Comparison of ENCODE assay signal across 28 cellular contexts in genomic region chr16:50797456-50797855, GRCh38. TPM values are rescaled to one million over a fixed set of nuclear protein-coding genes. Genes with fewer than 3 reads are reported as not detected.
DNase-seq lines count a peak whose midpoint lies in the region; ATAC-seq, FAIRE-seq and TF ChIP-seq lines count a peak whose summit lies in the region.
"Had no signal": no experiment of that assay in that cellular context is flagged by ENCODE, and none has a peak within 500 bp of the region (broad histone marks: within the 10 kb centered on the region; RNA-seq: fewer than 3 reads in every experiment).

No MANE protein-coding gene starts in this region.

- H3K9ac ChIP-seq in mesendoderm (ENCODE audit: low read length), result no peak overlapping the region
- H3K9ac ChIP-seq: BLaER1 had no signal

- no peak overlapping the region for H2AK5ac ChIP-seq in mesendoderm (ENCODE audit: low read length)

- H3K18ac ChIP-seq in mesendoderm (ENCODE audit: low read length), result no peak overlapping the region

- H2BK120ac ChIP-seq in mesendoderm (ENCODE audit: low read depth, low read length), result no peak overlapping the region

- H2BK15ac ChIP-seq in mesendoderm (replicated peaks; ENCODE audit: low read depth), result no peak overlapping the region

- no peak overlapping the region for H3K27ac ChIP-seq in CD4-positive, CD25-positive, alpha-beta regulatory T cell (ENCODE audit: insufficient read depth, low read length, poor library complexity, severe bottlenecking)
- H3K27ac ChIP-seq in mesendoderm (ENCODE audit: low read depth, low read length), result no peak overlapping the region
- H3K27ac ChIP-seq: ascending aorta, BLaER1, left ventricle myocardium inferior, upper lobe of left lung had no signal

- H3K4me1 ChIP-seq in CD4-positive, CD25-positive, alpha-beta regulatory T cell (ENCODE audit: control insufficient read depth, insufficient read depth, low read length, poor library complexity, severe bottlenecking), result no peaks in the 10 kb centered on the region
- H3K4me1 ChIP-seq in mesendoderm (ENCODE audit: control insufficient read depth, low read depth, low read length), result peaks cover 1% of the 10 kb centered on the region
- H3K4me1 ChIP-seq: ascending aorta, left ventricle myocardium inferior, upper lobe of left lung had no signal

- no peak overlapping the region for H3K4ac ChIP-seq in mesendoderm (ENCODE audit: low read depth, low read length)

- H3K4me1 Mint-ChIP-seq in CD4-positive, CD25-positive, alpha-beta regulatory T cell, result peaks cover 5 to 27% (median 17%) of the 10 kb centered on the region in 4 donors
- peaks cover 4% of the 10 kb centered on the region for H3K4me1 Mint-ChIP-seq in activated T-helper 2 cell treated with anti-CD3 and anti-CD28 coated beads, Interferon-gamma antibody, Interleukin-2, Interleukin-4, amounts not matched to agents 10 μg/mL and 5 μg/mL and 100 μg/mL, durations not matched to agents 14 hours and 24 hours and 36 hours (ENCODE audit: low read depth)
- no peaks in the 10 kb centered on the region for H3K4me1 Mint-ChIP-seq in memory B cell
- H3K4me1 Mint-ChIP-seq in activated CD8-positive, alpha-beta T cell treated with anti-CD3 and anti-CD28 coated beads, Interleukin-2, amount 10 ng/mL, durations not matched to agents 7 days and 5 days (ENCODE audit: low read depth), result no peaks in the 10 kb centered on the region

- H3K4me2 ChIP-seq in mesendoderm (ENCODE audit: low read length), result no peak overlapping the region
- H3K4me2 ChIP-seq: BLaER1 had no signal

- DNase-seq in CD4-positive, CD25-positive, alpha-beta regulatory T cell, result no peak
- no peak for DNase-seq in GM12891 (ENCODE audit: insufficient read length, low spot score)
- no peak for DNase-seq in activated T-helper 2 cell treated with anti-CD3 and anti-CD28 coated beads, Interferon-gamma antibody, Interleukin-2, Interleukin-4, amounts not matched to agents 10 μg/mL and 5 μg/mL and 100 μg/mL, durations not matched to agents 14 hours and 24 hours and 36 hours (ENCODE audit: low spot score)
- no peak for DNase-seq in memory B cell (ENCODE audit: low spot score in 2 of 2)
- DNase-seq in mesendoderm, result no peak
- DNase-seq in mucosa of gallbladder (ENCODE audit: low spot score), result no peak
- no peak for DNase-seq in activated CD8-positive, alpha-beta T cell treated with anti-CD3 and anti-CD28 coated beads, Interleukin-2, amount 10 ng/mL, durations not matched to agents 7 days and 5 days
- DNase-seq: activated CD4-positive, alpha-beta memory T cell treated with anti-CD3 and anti-CD28 coated beads for 36 hours; activated CD8-positive, alpha-beta memory T cell treated with anti-CD3 and anti-CD28 coated beads, Interleukin-2, amount 50 U/mL, for 4 hours; caudate nucleus; effector memory CD8-positive, alpha-beta T cell; GF-D8; left ventricle myocardium inferior; NCI-H1092 treated with DMSO at 0.1 percent for 48 hours; NCI-H187; NCI-H2171; NCI-H82; nucleus accumbens; RPMI8226; stimulated activated naive CD4-positive, alpha-beta T cell; upper lobe of left lung had no signal

- no CpG with 5 or more reads among the region's 2 CpGs for WGBS in mesendoderm (ENCODE audit: extremely low coverage, insufficient coverage, low lambda C conversion rate)

- intact Hi-C loops in activated T-helper 2 cell treated with anti-CD3 and anti-CD28 coated beads, Interferon-gamma antibody, Interleukin-2, Interleukin-4, amounts not matched to agents 10 μg/mL and 5 μg/mL and 100 μg/mL, durations not matched to agents 14 hours and 24 hours and 36 hours (cut with micrococcal nuclease), result no loop called here

- no peak for ATAC-seq in CD4-positive, CD25-positive, alpha-beta regulatory T cell (ENCODE audit: low read depth in 2 of 2)
- no peak for ATAC-seq in memory B cell (ENCODE audit: low read depth)
- ATAC-seq in activated CD8-positive, alpha-beta T cell treated with anti-CD3 and anti-CD28 coated beads, Interleukin-2, amount 10 ng/mL, durations not matched to agents 7 days and 5 days, result no peak
- no peak for ATAC-seq in HG02884 (IDR thresholded peaks at IDR 0.05; ENCODE audit: unreplicated experiment)
- ATAC-seq: activated CD4-positive, CD25-positive, alpha-beta regulatory T cell treated with anti-CD3 and anti-CD28 coated beads, Interleukin-2, amount 50 U/mL, for 24 hours; effector memory CD8-positive, alpha-beta T cell had no signal

- H3K4me3 Mint-ChIP-seq in CD4-positive, CD25-positive, alpha-beta regulatory T cell, result no peak overlapping the region
- H3K4me3 Mint-ChIP-seq in activated T-helper 2 cell treated with anti-CD3 and anti-CD28 coated beads, Interferon-gamma antibody, Interleukin-2, Interleukin-4, amounts not matched to agents 10 μg/mL and 5 μg/mL and 100 μg/mL, durations not matched to agents 14 hours and 24 hours and 36 hours (ENCODE audit: low read depth), result no peak overlapping the region
- H3K4me3 Mint-ChIP-seq in memory B cell, result no peak overlapping the region
- no peak overlapping the region for H3K4me3 Mint-ChIP-seq in activated CD8-positive, alpha-beta T cell treated with anti-CD3 and anti-CD28 coated beads, Interleukin-2, amount 10 ng/mL, durations not matched to agents 7 days and 5 days
- H3K4me3 Mint-ChIP-seq: activated CD4-positive, alpha-beta memory T cell treated with anti-CD3 and anti-CD28 coated beads for 36 hours; activated naive CD4-positive, alpha-beta T cell treated with anti-CD3 and anti-CD28 coated beads, Interleukin-2, amount 50 U/mL, for 24 hours; effector memory CD8-positive, alpha-beta T cell had no signal

- no peaks in the 10 kb centered on the region for H3K79me2 ChIP-seq in mesendoderm (ENCODE audit: control insufficient read depth, insufficient read depth, low read length)

- no peak overlapping the region for H3K23ac ChIP-seq in mesendoderm (ENCODE audit: low read length)

- peak overlapping the region; percentile 42 to 82 (median 76) for H3K27ac Mint-ChIP-seq in CD4-positive, CD25-positive, alpha-beta regulatory T cell
- peak overlapping the region; percentile 33 for H3K27ac Mint-ChIP-seq in activated T-helper 2 cell treated with anti-CD3 and anti-CD28 coated beads, Interferon-gamma antibody, Interleukin-2, Interleukin-4, amounts not matched to agents 10 μg/mL and 5 μg/mL and 100 μg/mL, durations not matched to agents 14 hours and 24 hours and 36 hours
- peak overlapping the region; percentile 31 for H3K27ac Mint-ChIP-seq in memory B cell
- no peak overlapping the region for H3K27ac Mint-ChIP-seq in activated CD8-positive, alpha-beta T cell treated with anti-CD3 and anti-CD28 coated beads, Interleukin-2, amount 10 ng/mL, durations not matched to agents 7 days and 5 days

- CTCF ChIA-PET in activated CD8-positive, alpha-beta T cell treated with anti-CD3 and anti-CD28 coated beads, Interleukin-2, amount 10 ng/mL, durations not matched to agents 7 days and 5 days (lab: Charles Lee), result interaction anchor here (1.2 to 6.3 kb wide), 4 partner anchors 9 to 126 kb away, joined by 3 to 85 read pairs (median 4); no protein-coding TSS in a partner anchor

- H3K9me3 ChIP-seq in CD4-positive, CD25-positive, alpha-beta regulatory T cell (ENCODE audit: control insufficient read depth in 2 of 2, low read length in 2 of 2), result no peaks in the 10 kb centered on the region
- H3K9me3 ChIP-seq: ascending aorta, BLaER1, left ventricle myocardium inferior, upper lobe of left lung had no signal

- H3K79me1 ChIP-seq in mesendoderm (ENCODE audit: low read length), result no peaks in the 10 kb centered on the region

- no peaks in the 10 kb centered on the region for H3K9me3 Mint-ChIP-seq in CD4-positive, CD25-positive, alpha-beta regulatory T cell
- no peaks in the 10 kb centered on the region for H3K9me3 Mint-ChIP-seq in activated T-helper 2 cell treated with anti-CD3 and anti-CD28 coated beads, Interferon-gamma antibody, Interleukin-2, Interleukin-4, amounts not matched to agents 10 μg/mL and 5 μg/mL and 100 μg/mL, durations not matched to agents 14 hours and 24 hours and 36 hours
- peaks cover 2% of the 10 kb centered on the region for H3K9me3 Mint-ChIP-seq in memory B cell
- no peaks in the 10 kb centered on the region for H3K9me3 Mint-ChIP-seq in activated CD8-positive, alpha-beta T cell treated with anti-CD3 and anti-CD28 coated beads, Interleukin-2, amount 10 ng/mL, durations not matched to agents 7 days and 5 days (ENCODE audit: insufficient read depth)
- H3K9me3 Mint-ChIP-seq: activated CD4-positive, alpha-beta memory T cell treated with anti-CD3 and anti-CD28 coated beads for 36 hours; activated naive CD4-positive, alpha-beta T cell treated with anti-CD3 and anti-CD28 coated beads, Interleukin-2, amount 50 U/mL, for 24 hours; effector memory CD8-positive, alpha-beta T cell had no signal

- no peak overlapping the region for H4K5ac ChIP-seq in mesendoderm (ENCODE audit: low read length)

- H3K36me3 Mint-ChIP-seq in CD4-positive, CD25-positive, alpha-beta regulatory T cell, result peaks cover 63% of the 10 kb centered on the region
- peaks cover 74% of the 10 kb centered on the region for H3K36me3 Mint-ChIP-seq in activated T-helper 2 cell treated with anti-CD3 and anti-CD28 coated beads, Interferon-gamma antibody, Interleukin-2, Interleukin-4, amounts not matched to agents 10 μg/mL and 5 μg/mL and 100 μg/mL, durations not matched to agents 14 hours and 24 hours and 36 hours (ENCODE audit: low read depth)
- H3K36me3 Mint-ChIP-seq in memory B cell, result peaks cover 45% of the 10 kb centered on the region
- H3K36me3 Mint-ChIP-seq in activated CD8-positive, alpha-beta T cell treated with anti-CD3 and anti-CD28 coated beads, Interleukin-2, amount 10 ng/mL, durations not matched to agents 7 days and 5 days (ENCODE audit: low read depth), result peaks cover 60% of the 10 kb centered on the region

- no peak for TF ChIP-seq POLR2A in GM12891 (IDR thresholded peaks at IDR 0.05; ENCODE audit: low read depth, low read length)

- H3K36me3 ChIP-seq in CD4-positive, CD25-positive, alpha-beta regulatory T cell (ENCODE audit: control insufficient read depth, insufficient read depth, low read length), result peaks cover 83% of the 10 kb centered on the region
- H3K36me3 ChIP-seq in mesendoderm (ENCODE audit: control insufficient read depth, insufficient read depth, low read length), result no peaks in the 10 kb centered on the region

- no peaks in the 10 kb centered on the region for H3K27me3 Mint-ChIP-seq in CD4-positive, CD25-positive, alpha-beta regulatory T cell
- no peaks in the 10 kb centered on the region for H3K27me3 Mint-ChIP-seq in activated T-helper 2 cell treated with anti-CD3 and anti-CD28 coated beads, Interferon-gamma antibody, Interleukin-2, Interleukin-4, amounts not matched to agents 10 μg/mL and 5 μg/mL and 100 μg/mL, durations not matched to agents 14 hours and 24 hours and 36 hours (ENCODE audit: low read depth)
- no peaks in the 10 kb centered on the region for H3K27me3 Mint-ChIP-seq in memory B cell
- H3K27me3 Mint-ChIP-seq in activated CD8-positive, alpha-beta T cell treated with anti-CD3 and anti-CD28 coated beads, Interleukin-2, amount 10 ng/mL, durations not matched to agents 7 days and 5 days (ENCODE audit: low read depth), result no peaks in the 10 kb centered on the region
- H3K27me3 Mint-ChIP-seq: activated CD4-positive, alpha-beta memory T cell treated with anti-CD3 and anti-CD28 coated beads for 36 hours; activated naive CD4-positive, alpha-beta T cell treated with anti-CD3 and anti-CD28 coated beads, Interleukin-2, amount 50 U/mL, for 24 hours; effector memory CD8-positive, alpha-beta T cell had no signal

- H4K8ac ChIP-seq in mesendoderm (ENCODE audit: low read depth, low read length), result no peak overlapping the region

- no peak overlapping the region for H2BK5ac ChIP-seq in mesendoderm (ENCODE audit: low read length)

- H3K27me3 ChIP-seq in CD4-positive, CD25-positive, alpha-beta regulatory T cell (ENCODE audit: control insufficient read depth, insufficient read depth, low read length), result no peaks in the 10 kb centered on the region
- H3K27me3 ChIP-seq in mesendoderm (ENCODE audit: insufficient read depth, low read length, poor library complexity), result no peaks in the 10 kb centered on the region
- H3K27me3 ChIP-seq: ascending aorta, BLaER1, upper lobe of left lung had no signal

- peak; percentile 51 for FAIRE-seq in GM12891 (lab: Jason Lieb, UNC)
- FAIRE-seq: islet of Langerhans, TTC549 had no signal

- POLR2A ChIA-PET in activated CD8-positive, alpha-beta T cell treated with anti-CD3 and anti-CD28 coated beads, Interleukin-2, amount 10 ng/mL, durations not matched to agents 7 days and 5 days (lab: Charles Lee), result interaction anchor here (1.2 kb wide), 1 partner anchor 131 kb away, joined by 3 read pairs; no protein-coding TSS in a partner anchor

- H3K4me3 ChIP-seq in CD4-positive, CD25-positive, alpha-beta regulatory T cell (ENCODE audit: low read depth, low read length), result no peak overlapping the region
- no peak overlapping the region for H3K4me3 ChIP-seq in mesendoderm (ENCODE audit: low read length)
- H3K4me3 ChIP-seq: ascending aorta, BLaER1, left ventricle myocardium inferior, upper lobe of left lung had no signal

- H3K56ac ChIP-seq in mesendoderm (ENCODE audit: low read length), result no peak overlapping the region

RNA-seq across cellular contexts. Expression of gene CYLD, which starts 55.6 kb away (rescaled TPM):
- total RNA-seq in CD4-positive, CD25-positive, alpha-beta regulatory T cell, result 425 TPM
- 100 to 1,000 TPM; 161 to 211 (median 169) TPM for polyA plus RNA-seq in CD4-positive, CD25-positive, alpha-beta regulatory T cell
- 57.1 TPM for polyA plus RNA-seq in GM12891 (2012; ENCODE audit: low read depth, missing spikeins)
- total RNA-seq in activated T-helper 2 cell treated with anti-CD3 and anti-CD28 coated beads, Interferon-gamma antibody, Interleukin-2, Interleukin-4, amounts not matched to agents 10 μg/mL and 5 μg/mL and 100 μg/mL, durations not matched to agents 14 hours and 24 hours and 36 hours, result 189 and 201 TPM in 2 replicates
- polyA plus RNA-seq in mesendoderm (2013, experiment 1 of 2), result 6.6 TPM
- 7.1 TPM for polyA plus RNA-seq in mesendoderm (2013, experiment 2 of 2)
- 38.5 TPM for total RNA-seq in mucosa of gallbladder
- 100 to 1,000 TPM; 116 to 129 TPM for total RNA-seq in activated CD8-positive, alpha-beta T cell treated with anti-CD3 and anti-CD28 coated beads, Interleukin-2, amount 10 ng/mL, durations not matched to agents 7 days and 5 days
